1 cellular context compared by ENCODE assay signal in genomic region chr13:52848455-52849190, GRCh38.
TF ChIP-seq lines count a peak whose summit lies in the region.

PCDH8 (minus strand) TSS chr13:52848640; CDS start chr13:52848436, 204 bp downstream.

TF ChIP-seq in HepG2, 621 proteins besides CTCF, POLR2A, EP300 and RAD21 (continued from another document):
- TF ChIP-seq ZBTB40 (IDR thresholded peaks at IDR 0.05): no peak
- TF ChIP-seq ZBTB40 (CRISPR knock-in tag; IDR thresholded peaks at IDR 0.05): no peak
- no peak for TF ChIP-seq ZNF670 (CRISPR knock-in tag; IDR thresholded peaks at IDR 0.05; ENCODE audit: borderline replicate concordance)
- TF ChIP-seq TOE1 (CRISPR knock-in tag; IDR thresholded peaks at IDR 0.05): no peak
